ENCODE assay signal across 4 cellular contexts in the genomic region with DNA sequence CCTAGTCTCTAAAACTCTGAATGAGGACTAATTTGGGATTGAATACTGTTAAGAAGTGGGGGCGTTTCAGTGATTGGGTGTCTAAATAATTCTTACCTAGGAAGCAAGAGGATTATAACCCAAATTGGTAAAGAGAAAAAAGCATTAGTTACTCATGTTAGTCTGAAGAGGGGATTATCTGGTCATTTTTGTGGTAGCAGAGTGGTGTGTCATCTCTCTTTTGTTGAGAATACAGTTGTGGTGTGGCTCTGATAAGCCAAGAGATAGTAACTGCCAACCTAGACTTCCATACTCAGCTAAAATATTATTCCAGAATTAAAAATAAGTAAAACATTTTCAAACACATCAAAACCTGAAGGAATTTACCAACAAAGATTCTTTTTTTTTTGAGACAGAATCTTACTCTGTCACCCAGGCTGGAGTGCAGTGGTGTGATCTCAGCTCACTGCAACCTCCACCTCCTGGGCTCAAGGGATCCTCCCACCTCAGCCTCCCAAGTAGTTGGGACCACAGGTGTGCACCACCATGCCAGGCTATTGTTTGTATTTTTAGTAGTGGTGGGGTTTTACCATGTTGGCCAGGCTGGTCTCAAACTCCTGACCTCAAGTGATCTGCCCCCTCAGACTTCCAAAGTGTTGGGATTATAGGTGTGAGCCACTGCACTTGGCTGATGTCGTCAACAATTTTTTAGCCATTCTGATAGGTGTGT. TPM values are rescaled to one million over a fixed set of nuclear protein-coding genes. Genes with fewer than 3 reads are reported as not detected.
"Had no signal": no experiment of that assay in that cellular context is flagged by ENCODE, and none has a peak within 500 bp of the region (broad histone marks: within the 10 kb centered on the region; RNA-seq: fewer than 3 reads in every experiment).

No MANE protein-coding gene starts in this region.

RNA-seq across cellular contexts. Expression of a gene that starts 4.4 kb away (rescaled TPM):
- total RNA-seq: OCI-LY7, PC-9, Peyer's patch had no signal
- polyA plus RNA-seq: IgD-negative memory B cell had no signal
